In genomic region chr11:8641332-8641731, GRCh38 we compare ENCODE assay signal across 1 cellular context.
TF ChIP-seq lines count a peak whose summit lies in the region.

No MANE protein-coding gene starts in this region.

TF ChIP-seq in WTC11, 78 proteins besides CTCF, POLR2A, EP300 and RAD21 (continued from another document):
- TF ChIP-seq, protein P1, sequence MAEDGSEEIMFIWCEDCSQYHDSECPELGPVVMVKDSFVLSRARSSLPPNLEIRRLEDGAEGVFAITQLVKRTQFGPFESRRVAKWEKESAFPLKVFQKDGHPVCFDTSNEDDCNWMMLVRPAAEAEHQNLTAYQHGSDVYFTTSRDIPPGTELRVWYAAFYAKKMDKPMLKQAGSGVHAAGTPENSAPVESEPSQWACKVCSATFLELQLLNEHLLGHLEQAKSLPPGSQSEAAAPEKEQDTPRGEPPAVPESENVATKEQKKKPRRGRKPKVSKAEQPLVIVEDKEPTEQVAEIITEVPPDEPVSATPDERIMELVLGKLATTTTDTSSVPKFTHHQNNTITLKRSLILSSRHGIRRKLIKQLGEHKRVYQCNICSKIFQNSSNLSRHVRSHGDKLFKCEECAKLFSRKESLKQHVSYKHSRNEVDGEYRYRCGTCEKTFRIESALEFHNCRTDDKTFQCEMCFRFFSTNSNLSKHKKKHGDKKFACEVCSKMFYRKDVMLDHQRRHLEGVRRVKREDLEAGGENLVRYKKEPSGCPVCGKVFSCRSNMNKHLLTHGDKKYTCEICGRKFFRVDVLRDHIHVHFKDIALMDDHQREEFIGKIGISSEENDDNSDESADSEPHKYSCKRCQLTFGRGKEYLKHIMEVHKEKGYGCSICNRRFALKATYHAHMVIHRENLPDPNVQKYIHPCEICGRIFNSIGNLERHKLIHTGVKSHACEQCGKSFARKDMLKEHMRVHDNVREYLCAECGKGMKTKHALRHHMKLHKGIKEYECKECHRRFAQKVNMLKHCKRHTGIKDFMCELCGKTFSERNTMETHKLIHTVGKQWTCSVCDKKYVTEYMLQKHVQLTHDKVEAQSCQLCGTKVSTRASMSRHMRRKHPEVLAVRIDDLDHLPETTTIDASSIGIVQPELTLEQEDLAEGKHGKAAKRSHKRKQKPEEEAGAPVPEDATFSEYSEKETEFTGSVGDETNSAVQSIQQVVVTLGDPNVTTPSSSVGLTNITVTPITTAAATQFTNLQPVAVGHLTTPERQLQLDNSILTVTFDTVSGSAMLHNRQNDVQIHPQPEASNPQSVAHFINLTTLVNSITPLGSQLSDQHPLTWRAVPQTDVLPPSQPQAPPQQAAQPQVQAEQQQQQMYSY (CRISPR knock-in tag; IDR thresholded peaks at IDR 0.05), result no peak
- TF ChIP-seq IRF2 (CRISPR knock-in tag; IDR thresholded peaks at IDR 0.05; ENCODE audit: borderline replicate concordance, low read depth) (no peak), TP53 (CRISPR knock-in tag; IDR thresholded peaks at IDR 0.05) (no peak), FOXK1 (CRISPR knock-in tag; IDR thresholded peaks at IDR 0.05) (no peak), NFYB (CRISPR knock-in tag; conservative IDR thresholded peaks at IDR 0.05; ENCODE audit: low read depth) (no peak), NR3C1 (CRISPR knock-in tag; conservative IDR thresholded peaks at IDR 0.05; ENCODE audit: low read depth) (no peak), NFATC4 (CRISPR knock-in tag; IDR thresholded peaks at IDR 0.05) (no peak), ZNF317 (CRISPR knock-in tag; IDR thresholded peaks at IDR 0.05; ENCODE audit: borderline replicate concordance, low read depth) (no peak), GTF2I (CRISPR knock-in tag; conservative IDR thresholded peaks at IDR 0.05) (no peak), ZNF219 (CRISPR knock-in tag; IDR thresholded peaks at IDR 0.05; ENCODE audit: borderline replicate concordance) (no peak), ATF2 (CRISPR knock-in tag; IDR thresholded peaks at IDR 0.05; ENCODE audit: borderline replicate concordance, low read depth) (no peak), MXD4 (CRISPR knock-in tag; IDR thresholded peaks at IDR 0.05; ENCODE audit: borderline replicate concordance) (no peak), FOXP4 (CRISPR knock-in tag; IDR thresholded peaks at IDR 0.05) (no peak), ESRRA (CRISPR knock-in tag; IDR thresholded peaks at IDR 0.05; ENCODE audit: borderline replicate concordance) (no peak), ZSCAN18 (CRISPR knock-in tag; IDR thresholded peaks at IDR 0.05) (no peak)
- TF ChIP-seq, protein P2, sequence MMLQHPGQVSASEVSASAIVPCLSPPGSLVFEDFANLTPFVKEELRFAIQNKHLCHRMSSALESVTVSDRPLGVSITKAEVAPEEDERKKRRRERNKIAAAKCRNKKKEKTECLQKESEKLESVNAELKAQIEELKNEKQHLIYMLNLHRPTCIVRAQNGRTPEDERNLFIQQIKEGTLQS (CRISPR knock-in tag; conservative IDR thresholded peaks at IDR 0.05), result no peak
- TF ChIP-seq, protein P3, sequence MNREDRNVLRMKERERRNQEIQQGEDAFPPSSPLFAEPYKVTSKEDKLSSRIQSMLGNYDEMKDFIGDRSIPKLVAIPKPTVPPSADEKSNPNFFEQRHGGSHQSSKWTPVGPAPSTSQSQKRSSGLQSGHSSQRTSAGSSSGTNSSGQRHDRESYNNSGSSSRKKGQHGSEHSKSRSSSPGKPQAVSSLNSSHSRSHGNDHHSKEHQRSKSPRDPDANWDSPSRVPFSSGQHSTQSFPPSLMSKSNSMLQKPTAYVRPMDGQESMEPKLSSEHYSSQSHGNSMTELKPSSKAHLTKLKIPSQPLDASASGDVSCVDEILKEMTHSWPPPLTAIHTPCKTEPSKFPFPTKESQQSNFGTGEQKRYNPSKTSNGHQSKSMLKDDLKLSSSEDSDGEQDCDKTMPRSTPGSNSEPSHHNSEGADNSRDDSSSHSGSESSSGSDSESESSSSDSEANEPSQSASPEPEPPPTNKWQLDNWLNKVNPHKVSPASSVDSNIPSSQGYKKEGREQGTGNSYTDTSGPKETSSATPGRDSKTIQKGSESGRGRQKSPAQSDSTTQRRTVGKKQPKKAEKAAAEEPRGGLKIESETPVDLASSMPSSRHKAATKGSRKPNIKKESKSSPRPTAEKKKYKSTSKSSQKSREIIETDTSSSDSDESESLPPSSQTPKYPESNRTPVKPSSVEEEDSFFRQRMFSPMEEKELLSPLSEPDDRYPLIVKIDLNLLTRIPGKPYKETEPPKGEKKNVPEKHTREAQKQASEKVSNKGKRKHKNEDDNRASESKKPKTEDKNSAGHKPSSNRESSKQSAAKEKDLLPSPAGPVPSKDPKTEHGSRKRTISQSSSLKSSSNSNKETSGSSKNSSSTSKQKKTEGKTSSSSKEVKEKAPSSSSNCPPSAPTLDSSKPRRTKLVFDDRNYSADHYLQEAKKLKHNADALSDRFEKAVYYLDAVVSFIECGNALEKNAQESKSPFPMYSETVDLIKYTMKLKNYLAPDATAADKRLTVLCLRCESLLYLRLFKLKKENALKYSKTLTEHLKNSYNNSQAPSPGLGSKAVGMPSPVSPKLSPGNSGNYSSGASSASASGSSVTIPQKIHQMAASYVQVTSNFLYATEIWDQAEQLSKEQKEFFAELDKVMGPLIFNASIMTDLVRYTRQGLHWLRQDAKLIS (CRISPR knock-in tag; IDR thresholded peaks at IDR 0.05; ENCODE audit: borderline replicate concordance), result no peak
